ENCODE assay signal across 20 cellular contexts in genomic region chr3:64743166-64743565, GRCh38. TPM values are rescaled to one million over a fixed set of nuclear protein-coding genes. Genes with fewer than 3 reads are reported as not detected.
"Had no signal": no experiment of that assay in that cellular context is flagged by ENCODE, and none has a peak within 500 bp of the region (broad histone marks: within the 10 kb centered on the region; RNA-seq: fewer than 3 reads in every experiment).

No MANE protein-coding gene starts in this region.

- H3K36me3 ChIP-seq: colonic mucosa, tibial artery, upper lobe of right lung had no signal

- H3K9me3 Mint-ChIP-seq: nephron progenitor cell had no signal

- H3K9me3 ChIP-seq: colonic mucosa, tibial artery, upper lobe of right lung had no signal

- H3K27ac Mint-ChIP-seq: naive thymus-derived CD4-positive, alpha-beta T cell; nephron progenitor cell; stimulated activated effector memory CD8-positive, alpha-beta T cell treated with anti-CD3 and anti-CD28 coated beads, Interleukin-12 subunit alpha, Interleukin-12 subunit beta, amount 100 ng/mL, for 72 hours had no signal

- H3K79me2 ChIP-seq: hepatocyte had no signal

- H3K27me3 ChIP-seq: colonic mucosa, hepatocyte, tibial artery, upper lobe of right lung had no signal

- H3K4me1 ChIP-seq: colonic mucosa, upper lobe of right lung had no signal

- H3K4me1 Mint-ChIP-seq: naive thymus-derived CD4-positive, alpha-beta T cell; stimulated activated effector memory CD8-positive, alpha-beta T cell treated with anti-CD3 and anti-CD28 coated beads, Interleukin-12 subunit alpha, Interleukin-12 subunit beta, amount 100 ng/mL, for 72 hours had no signal

- H3K4me3 Mint-ChIP-seq: naive thymus-derived CD4-positive, alpha-beta T cell; nephron progenitor cell; stimulated activated effector memory CD8-positive, alpha-beta T cell treated with anti-CD3 and anti-CD28 coated beads, Interleukin-12 subunit alpha, Interleukin-12 subunit beta, amount 100 ng/mL, for 72 hours had no signal

- H2AFZ ChIP-seq: hepatocyte had no signal

- H3K4me2 ChIP-seq: hepatocyte had no signal

- DNase-seq: colonic mucosa; dermis blood vessel endothelial cell; foreskin melanocyte; head of caudate nucleus; kidney; left cardiac atrium; left ventricle myocardium superior; mesenchymal stem cell; naive thymus-derived CD4-positive, alpha-beta T cell; nephron progenitor cell; posterior cingulate gyrus; right cardiac atrium; stimulated activated CD4-positive, alpha-beta T cell treated with anti-CD3 and anti-CD28 coated beads, Interleukin-4, amount 100 ng/mL, for 1 hour; stimulated activated CD8-positive, alpha-beta memory T cell treated with anti-CD3 and anti-CD28 coated beads, Interleukin-4, amount 100 ng/mL, for 48 hours; stimulated activated naive CD8-positive, alpha-beta T cell treated with anti-CD3 and anti-CD28 coated beads, Interleukin-15, Interleukin-2, amounts not matched to agents 100 U/mL and 50 U/mL, for 24 hours; tibial artery; upper lobe of right lung had no signal

- H3K27ac ChIP-seq: colonic mucosa, hepatocyte, tibial artery, upper lobe of right lung had no signal

- H3K4me3 ChIP-seq: colonic mucosa, hepatocyte, lung, tibial artery, upper lobe of right lung had no signal

- H3K36me3 Mint-ChIP-seq: naive thymus-derived CD4-positive, alpha-beta T cell; stimulated activated effector memory CD8-positive, alpha-beta T cell treated with anti-CD3 and anti-CD28 coated beads, Interleukin-12 subunit alpha, Interleukin-12 subunit beta, amount 100 ng/mL, for 72 hours had no signal

RNA-seq across cellular contexts. Expression of gene ADAMTS9, which starts 55.4 kb away (rescaled TPM):
- total RNA-seq: naive thymus-derived CD4-positive, alpha-beta T cell had no signal
- polyA plus RNA-seq: naive thymus-derived CD4-positive, alpha-beta T cell had no signal
